Comparison of ENCODE assay signal across 9 cellular contexts in genomic region chr2:181680055-181680936, GRCh38. TPM values are rescaled to one million over a fixed set of nuclear protein-coding genes. Genes with fewer than 3 reads are reported as not detected.
A peak's percentile ranks its signal among the peaks of the same experiment; 100 is the strongest.
DNase-seq lines count a peak whose midpoint lies in the region; ATAC-seq, FAIRE-seq and TF ChIP-seq lines count a peak whose summit lies in the region.
"Had no signal": no experiment of that assay in that cellular context is flagged by ENCODE, and none has a peak within 500 bp of the region (broad histone marks: within the 10 kb centered on the region; RNA-seq: fewer than 3 reads in every experiment).

Gene NEUROD1 (minus strand): TSS chr2:181680517. CDS start chr2:181678860, 1,657 bp downstream.

- H3K4me3 ChIP-seq in coronary artery = peak within 1 kb of the TSS; percentile 41

- DNase-seq in NCI-H2081 (lab: John Stamatoyannopoulos, UW) = peak; percentile 89 to 93
- no peak for DNase-seq in coronary artery (ENCODE audit: low spot score)
- DNase-seq in progenitor cell of endocrine pancreas (ENCODE audit: low spot score, unreplicated experiment) = no peak
- no peak for DNase-seq in NCI-H1105 (lab: John Stamatoyannopoulos, UW)
- DNase-seq in GM12892 (ENCODE audit: insufficient read length) = no peak

- H3K4me1 Mint-ChIP-seq in progenitor cell of endocrine pancreas (ENCODE audit: low read depth) = peaks cover 3% of the 10 kb centered on the region

- no peak within 1 kb of the TSS for H3K27ac Mint-ChIP-seq in progenitor cell of endocrine pancreas

- peaks cover 1% of the 10 kb centered on the region for H3K36me3 Mint-ChIP-seq in progenitor cell of endocrine pancreas (ENCODE audit: insufficient read depth)

- ATAC-seq in GM18867 (IDR thresholded peaks at IDR 0.05; ENCODE audit: unreplicated experiment) = peak; percentile 76
- no peak for ATAC-seq in GM21447 (IDR thresholded peaks at IDR 0.05; ENCODE audit: unreplicated experiment)
- no peak for ATAC-seq in GM18502 (IDR thresholded peaks at IDR 0.05; ENCODE audit: poor library complexity, unreplicated experiment)

- H3K4me3 Mint-ChIP-seq in progenitor cell of endocrine pancreas (ENCODE audit: low read depth) = peak within 1 kb of the TSS; percentile 69

- no peaks in the 10 kb centered on the region for H3K9me3 Mint-ChIP-seq in progenitor cell of endocrine pancreas (ENCODE audit: low read depth)

- H3K27ac ChIP-seq in coronary artery = no peak within 1 kb of the TSS
- H3K27ac ChIP-seq: epithelial cell of prostate had no signal

- no peak for FAIRE-seq in GM12892 (lab: Jason Lieb, UNC)

- no peak for TF ChIP-seq CTCF in coronary artery (IDR thresholded peaks at IDR 0.05)
- TF ChIP-seq CTCF in progenitor cell of endocrine pancreas (IDR thresholded peaks at IDR 0.05; ENCODE audit: unreplicated experiment) = no peak

- peaks cover 89% of the 10 kb centered on the region for H3K27me3 Mint-ChIP-seq in progenitor cell of endocrine pancreas

- no peak for TF ChIP-seq POLR2A in GM12892 (IDR thresholded peaks at IDR 0.05; ENCODE audit: low read depth, low read length)

RNA-seq across cellular contexts. Expression of gene NEUROD1, which starts in this region (rescaled TPM):
- total RNA-seq in progenitor cell of endocrine pancreas = 28.6 and 33.3 TPM in 2 replicates
- polyA plus RNA-seq in GM12892 (2012; ENCODE audit: missing spikeins) = not detected

Comparison
In these comparisons a context has a peak if more than half of its experiments do, and no peak if none do; other contexts are left out.
1. DNase-seq: peak in NCI-H2081 (2 of 2); none in coronary artery (single experiment), progenitor cell of endocrine pancreas (single experiment), NCI-H1105 (single experiment) and GM12892 (single experiment).